In the genomic region with DNA sequence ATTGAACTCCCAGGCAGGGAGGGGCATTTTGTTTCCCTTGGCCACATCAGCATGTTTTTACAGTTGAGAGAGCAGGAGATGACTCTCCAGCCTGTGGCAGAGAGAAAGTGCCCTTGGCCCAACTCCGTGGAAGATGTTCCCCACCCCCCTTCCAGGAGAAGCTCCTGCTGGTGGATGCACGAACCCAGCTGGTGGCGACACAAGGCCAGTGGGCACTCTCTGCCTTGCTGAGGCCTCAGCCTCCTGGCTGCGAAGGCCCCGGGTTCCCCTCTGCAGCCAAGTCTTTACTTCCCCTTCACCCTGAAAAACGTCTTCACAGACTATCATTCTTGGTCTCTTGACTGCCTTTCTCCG, we compare ENCODE assay signal across 12 cellular contexts.
DNase-seq lines count a peak whose midpoint lies in the region; ATAC-seq lines count a peak whose summit lies in the region.
"Had no signal": no experiment of that assay in that cellular context is flagged by ENCODE, and none has a peak within 500 bp of the region (broad histone marks: within the 10 kb centered on the region; RNA-seq: fewer than 3 reads in every experiment).

No MANE protein-coding gene starts in this region.

- peak; percentile 55 for DNase-seq in DMS79 treated with DMSO at 0.1 percent for 48 hours (lab: John Stamatoyannopoulos, UW)
- DNase-seq in RPMI7951 (ENCODE audit: low read depth): peak; percentile 81
- DNase-seq in left cardiac atrium: peak; percentile 35
- DNase-seq in renal cortical epithelial cell (ENCODE audit: low read depth): peak; percentile 69
- no peak for DNase-seq in cortex of kidney (lab: John Stamatoyannopoulos, UW)
- DNase-seq in GM19240 (ENCODE audit: insufficient read length, low spot score): no peak
- DNase-seq: CD8-positive, alpha-beta T cell; effector CD8-positive, alpha-beta T cell; NCI-H69; T-helper 1 cell had no signal

- ATAC-seq in left cardiac atrium (peak in 1 of 2 donors; percentile 21), GM19455 (IDR thresholded peaks at IDR 0.05; ENCODE audit: unreplicated experiment) (no peak), GM18907 (IDR thresholded peaks at IDR 0.05; ENCODE audit: unreplicated experiment) (no peak)
- ATAC-seq: CD8-positive, alpha-beta T cell had no signal

- intact Hi-C loops in left cardiac atrium (cut with DNase I): no loop called here

Comparison
In these comparisons a context has a peak if more than half of its experiments do, and no peak if none do; other contexts are left out.
1. DNase-seq: peak in DMS79 treated with DMSO at 0.1 percent for 48 hours (single experiment), RPMI7951 (single experiment), left cardiac atrium (single experiment) and renal cortical epithelial cell (single experiment); none in cortex of kidney (single experiment) and GM19240 (single experiment).